8 cellular contexts compared by ENCODE assay signal in genomic region chr10:96017227-96017687, GRCh38. TPM values are rescaled to one million over a fixed set of nuclear protein-coding genes. Genes with fewer than 3 reads are reported as not detected.
DNase-seq lines count a peak whose midpoint lies in the region; ATAC-seq and TF ChIP-seq lines count a peak whose summit lies in the region.

No MANE protein-coding gene starts in this region.

- H3K27me3 Mint-ChIP-seq in chondrocyte (ENCODE audit: low read depth), result peaks cover 36% of the 10 kb centered on the region
- no peaks in the 10 kb centered on the region for H3K27me3 Mint-ChIP-seq in stimulated activated naive CD8-positive, alpha-beta T cell treated with anti-CD3 and anti-CD28 coated beads, Interleukin-15, amount 100 ng/mL, for 72 hours

- CTCF ChIA-PET in HEK293T (lab: Yijun Ruan, JAX), result interaction anchor here (0.6 to 1.4 kb wide), 15 partner anchors 8 to 1304 kb away, joined by 3 to 9 read pairs (median 5); no protein-coding TSS in a partner anchor

- H3K27ac Mint-ChIP-seq in chondrocyte (ENCODE audit: unreplicated experiment), result no peak overlapping the region
- no peak overlapping the region for H3K27ac Mint-ChIP-seq in stimulated activated naive CD8-positive, alpha-beta T cell treated with anti-CD3 and anti-CD28 coated beads, Interleukin-15, amount 100 ng/mL, for 72 hours

- H3K4me3 Mint-ChIP-seq in chondrocyte (ENCODE audit: unreplicated experiment), result no peak overlapping the region
- H3K4me3 Mint-ChIP-seq in stimulated activated naive CD8-positive, alpha-beta T cell treated with anti-CD3 and anti-CD28 coated beads, Interleukin-15, amount 100 ng/mL, for 72 hours, result no peak overlapping the region

- H3K9me3 Mint-ChIP-seq in chondrocyte (ENCODE audit: low read depth), result no peaks in the 10 kb centered on the region
- no peaks in the 10 kb centered on the region for H3K9me3 Mint-ChIP-seq in stimulated activated naive CD8-positive, alpha-beta T cell treated with anti-CD3 and anti-CD28 coated beads, Interleukin-15, amount 100 ng/mL, for 72 hours

- H3K36me3 Mint-ChIP-seq in chondrocyte (ENCODE audit: low read depth), result no peaks in the 10 kb centered on the region

- POLR2A ChIA-PET in HEK293T (lab: Yijun Ruan, JAX), result no interaction called here

- peak; percentile 94 for TF ChIP-seq CTCF in chondrocyte (IDR thresholded peaks at IDR 0.05)

- peak; percentile 99 for ATAC-seq in left lobe of liver
- peak; percentile 93 for ATAC-seq in stimulated activated naive CD8-positive, alpha-beta T cell treated with anti-CD3 and anti-CD28 coated beads, Interleukin-15, amount 100 ng/mL, for 72 hours

- DNase-seq in SIG-M5 treated with dmso at 0.1 percent for 504 hours (lab: John Stamatoyannopoulos, UW; ENCODE audit: unreplicated experiment), result peak; percentile 26
- DNase-seq in SIG-M5 (lab: John Stamatoyannopoulos, UW), result no peak
- peak; percentile 77 for DNase-seq in HEK293T (ENCODE audit: extremely low spot score)
- peak; percentile 43 to 79 (median 58) for DNase-seq in NCI-H1417 (lab: John Stamatoyannopoulos, UW)
- DNase-seq in T1000 (lab: John Stamatoyannopoulos, UW), result peak; percentile 13
- DNase-seq in chondrocyte (ENCODE audit: low spot score), result no peak
- DNase-seq in left lobe of liver (ENCODE audit: low spot score), result no peak
- DNase-seq in stimulated activated naive CD8-positive, alpha-beta T cell treated with anti-CD3 and anti-CD28 coated beads, Interleukin-15, amount 100 ng/mL, for 72 hours, result peak; percentile 30 to 35

- no peaks in the 10 kb centered on the region for H3K4me1 Mint-ChIP-seq in chondrocyte (ENCODE audit: low read depth)
- peaks cover 4% of the 10 kb centered on the region for H3K4me1 Mint-ChIP-seq in stimulated activated naive CD8-positive, alpha-beta T cell treated with anti-CD3 and anti-CD28 coated beads, Interleukin-15, amount 100 ng/mL, for 72 hours

TF ChIP-seq in HEK293T, 16 proteins besides CTCF, POLR2A, EP300 and RAD21:
- no peak for TF ChIP-seq NFRKB (IDR thresholded peaks at IDR 0.05)
- TF ChIP-seq PKNOX1 (IDR thresholded peaks at IDR 0.05), result peak; percentile 70
- TF ChIP-seq FOXA1 (IDR thresholded peaks at IDR 0.05), result no peak
- TF ChIP-seq CTBP1 (IDR thresholded peaks at IDR 0.05; ENCODE audit: borderline replicate concordance), result no peak
- no peak for TF ChIP-seq SP1 (IDR thresholded peaks at IDR 0.05)
- TF ChIP-seq TARDBP (IDR thresholded peaks at IDR 0.05), result 0 out of 2 replicates have a peak, but pooled peaks have one; percentile 8
TF ChIP-seq in HEK293T: peak in this region for 2.

RNA-seq across cellular contexts. Expression of gene CCNJ, which starts 26.1 kb away (rescaled TPM):
- 7.6 to 8.8 TPM (median 7.8 TPM) in 3 replicates for total RNA-seq in chondrocyte
- 1.7 TPM for total RNA-seq in left lobe of liver

Comparison
In these comparisons a context has a peak if more than half of its experiments do, and no peak if none do; other contexts are left out.
1. DNase-seq: peak in SIG-M5 treated with dmso at 0.1 percent for 504 hours (single experiment), HEK293T (single experiment), NCI-H1417 (3 of 3), T1000 (single experiment) and stimulated activated naive CD8-positive, alpha-beta T cell treated with anti-CD3 and anti-CD28 coated beads, Interleukin-15, amount 100 ng/mL, for 72 hours (2 of 2); none in SIG-M5 (single experiment), chondrocyte (single experiment) and left lobe of liver (single experiment).